In genomic region chr7:1715671-1716074, GRCh38 we compare ENCODE assay signal across 14 cellular contexts. TPM values are rescaled to one million over a fixed set of nuclear protein-coding genes. Genes with fewer than 3 reads are reported as not detected.
"Had no signal": no experiment of that assay in that cellular context is flagged by ENCODE, and none has a peak within 500 bp of the region (broad histone marks: within the 10 kb centered on the region; RNA-seq: fewer than 3 reads in every experiment).

No MANE protein-coding gene starts in this region.

- H3K4me3 Mint-ChIP-seq: activated naive CD4-positive, alpha-beta T cell treated with anti-CD3 and anti-CD28 coated beads, Interleukin-2, amount 10 ng/mL, durations not matched to agents 7 days and 5 days; naive B cell; stimulated activated memory B cell treated with anti-CD40 and anti-IgM and Interleukin-4, amounts not matched to agents 10 μg/mL and 1 μg/mL and 100 μg/mL, for 72 hours had no signal

- H3K4me3 ChIP-seq: gastroesophageal sphincter, hepatocyte, lung, spleen, tibial nerve had no signal

- H3K27ac ChIP-seq: gastroesophageal sphincter, hepatocyte, spleen, tibial nerve had no signal

- H3K9me3 ChIP-seq: gastroesophageal sphincter had no signal

- H3K27me3 ChIP-seq: hepatocyte had no signal

- H3K36me3 ChIP-seq: gastroesophageal sphincter, spleen, tibial nerve had no signal

- H3K4me2 ChIP-seq: hepatocyte had no signal

- H3K27ac Mint-ChIP-seq: activated naive CD4-positive, alpha-beta T cell treated with anti-CD3 and anti-CD28 coated beads, Interleukin-2, amount 10 ng/mL, durations not matched to agents 7 days and 5 days; activated T-helper 2 cell treated with anti-CD3 and anti-CD28 coated beads, Interferon-gamma antibody, Interleukin-2, Interleukin-4, amounts not matched to agents 10 μg/mL and 5 μg/mL and 100 μg/mL, durations not matched to agents 14 hours and 24 hours and 36 hours; stimulated activated memory B cell treated with anti-CD40 and anti-IgM and Interleukin-4, amounts not matched to agents 10 μg/mL and 1 μg/mL and 100 μg/mL, for 72 hours had no signal

- H3K4me1 Mint-ChIP-seq: activated naive CD4-positive, alpha-beta T cell treated with anti-CD3 and anti-CD28 coated beads, Interleukin-2, amount 10 ng/mL, durations not matched to agents 7 days and 5 days; naive B cell had no signal

- H3K4me1 ChIP-seq: tibial nerve had no signal

- DNase-seq: activated CD4-positive, alpha-beta T cell treated with anti-CD3 and anti-CD28 coated beads, Interleukin-2, amount 50 U/mL, for 1 hour; activated naive CD4-positive, alpha-beta T cell treated with anti-CD3 and anti-CD28 coated beads, Interleukin-2, amount 10 ng/mL, durations not matched to agents 7 days and 5 days; activated T-cell treated with anti-CD3 and anti-CD28 coated beads for 4 hours; effector memory CD4-positive, alpha-beta T cell; naive B cell; spleen; stimulated activated CD4-positive, alpha-beta T cell treated with anti-CD3 and anti-CD28 coated beads, Interleukin-1b, Interleukin-23, amount 100 ng/mL, for 48 hours; T-helper 2 cell had no signal

- H3K36me3 Mint-ChIP-seq: activated naive CD4-positive, alpha-beta T cell treated with anti-CD3 and anti-CD28 coated beads, Interleukin-2, amount 10 ng/mL, durations not matched to agents 7 days and 5 days had no signal

- H3K79me2 ChIP-seq: hepatocyte had no signal

- H3K9me3 Mint-ChIP-seq: activated T-helper 2 cell treated with anti-CD3 and anti-CD28 coated beads, Interferon-gamma antibody, Interleukin-2, Interleukin-4, amounts not matched to agents 10 μg/mL and 5 μg/mL and 100 μg/mL, durations not matched to agents 14 hours and 24 hours and 36 hours had no signal

- H2AFZ ChIP-seq: hepatocyte had no signal

RNA-seq across cellular contexts. Expression of gene ELFN1, which starts 45.6 kb away (rescaled TPM):
- total RNA-seq: activated T-helper 2 cell treated with anti-CD3 and anti-CD28 coated beads, Interferon-gamma antibody, Interleukin-2, Interleukin-4, amounts not matched to agents 10 μg/mL and 5 μg/mL and 100 μg/mL, durations not matched to agents 14 hours and 24 hours and 36 hours had no signal
